ENCODE assay signal across 1 cellular context in the genomic region with DNA sequence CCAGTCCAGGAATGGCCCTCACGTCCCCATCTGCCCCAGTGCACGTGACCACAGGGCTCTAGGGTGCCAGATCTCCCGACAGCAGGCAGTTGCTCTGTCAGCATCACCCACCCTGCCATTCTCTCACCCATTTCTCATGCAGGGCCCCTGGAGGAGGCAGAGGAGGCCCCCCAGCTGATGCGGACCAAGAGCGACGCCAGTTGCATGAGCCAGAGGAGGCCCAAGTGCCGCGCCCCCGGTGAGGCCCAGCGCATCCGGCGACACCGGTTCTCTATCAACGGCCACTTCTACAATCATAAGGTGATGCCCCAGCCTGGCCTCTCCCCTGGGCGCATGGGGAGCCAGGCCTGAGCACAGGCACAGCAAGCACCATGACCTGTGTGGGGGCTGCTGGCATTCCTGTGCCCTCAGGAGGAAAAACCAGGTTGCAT.
TF ChIP-seq lines count a peak whose summit lies in the region.

No MANE protein-coding gene starts in this region.

TF ChIP-seq in H1, 55 proteins besides CTCF, POLR2A, EP300 and RAD21:
- TF ChIP-seq, protein P1, sequence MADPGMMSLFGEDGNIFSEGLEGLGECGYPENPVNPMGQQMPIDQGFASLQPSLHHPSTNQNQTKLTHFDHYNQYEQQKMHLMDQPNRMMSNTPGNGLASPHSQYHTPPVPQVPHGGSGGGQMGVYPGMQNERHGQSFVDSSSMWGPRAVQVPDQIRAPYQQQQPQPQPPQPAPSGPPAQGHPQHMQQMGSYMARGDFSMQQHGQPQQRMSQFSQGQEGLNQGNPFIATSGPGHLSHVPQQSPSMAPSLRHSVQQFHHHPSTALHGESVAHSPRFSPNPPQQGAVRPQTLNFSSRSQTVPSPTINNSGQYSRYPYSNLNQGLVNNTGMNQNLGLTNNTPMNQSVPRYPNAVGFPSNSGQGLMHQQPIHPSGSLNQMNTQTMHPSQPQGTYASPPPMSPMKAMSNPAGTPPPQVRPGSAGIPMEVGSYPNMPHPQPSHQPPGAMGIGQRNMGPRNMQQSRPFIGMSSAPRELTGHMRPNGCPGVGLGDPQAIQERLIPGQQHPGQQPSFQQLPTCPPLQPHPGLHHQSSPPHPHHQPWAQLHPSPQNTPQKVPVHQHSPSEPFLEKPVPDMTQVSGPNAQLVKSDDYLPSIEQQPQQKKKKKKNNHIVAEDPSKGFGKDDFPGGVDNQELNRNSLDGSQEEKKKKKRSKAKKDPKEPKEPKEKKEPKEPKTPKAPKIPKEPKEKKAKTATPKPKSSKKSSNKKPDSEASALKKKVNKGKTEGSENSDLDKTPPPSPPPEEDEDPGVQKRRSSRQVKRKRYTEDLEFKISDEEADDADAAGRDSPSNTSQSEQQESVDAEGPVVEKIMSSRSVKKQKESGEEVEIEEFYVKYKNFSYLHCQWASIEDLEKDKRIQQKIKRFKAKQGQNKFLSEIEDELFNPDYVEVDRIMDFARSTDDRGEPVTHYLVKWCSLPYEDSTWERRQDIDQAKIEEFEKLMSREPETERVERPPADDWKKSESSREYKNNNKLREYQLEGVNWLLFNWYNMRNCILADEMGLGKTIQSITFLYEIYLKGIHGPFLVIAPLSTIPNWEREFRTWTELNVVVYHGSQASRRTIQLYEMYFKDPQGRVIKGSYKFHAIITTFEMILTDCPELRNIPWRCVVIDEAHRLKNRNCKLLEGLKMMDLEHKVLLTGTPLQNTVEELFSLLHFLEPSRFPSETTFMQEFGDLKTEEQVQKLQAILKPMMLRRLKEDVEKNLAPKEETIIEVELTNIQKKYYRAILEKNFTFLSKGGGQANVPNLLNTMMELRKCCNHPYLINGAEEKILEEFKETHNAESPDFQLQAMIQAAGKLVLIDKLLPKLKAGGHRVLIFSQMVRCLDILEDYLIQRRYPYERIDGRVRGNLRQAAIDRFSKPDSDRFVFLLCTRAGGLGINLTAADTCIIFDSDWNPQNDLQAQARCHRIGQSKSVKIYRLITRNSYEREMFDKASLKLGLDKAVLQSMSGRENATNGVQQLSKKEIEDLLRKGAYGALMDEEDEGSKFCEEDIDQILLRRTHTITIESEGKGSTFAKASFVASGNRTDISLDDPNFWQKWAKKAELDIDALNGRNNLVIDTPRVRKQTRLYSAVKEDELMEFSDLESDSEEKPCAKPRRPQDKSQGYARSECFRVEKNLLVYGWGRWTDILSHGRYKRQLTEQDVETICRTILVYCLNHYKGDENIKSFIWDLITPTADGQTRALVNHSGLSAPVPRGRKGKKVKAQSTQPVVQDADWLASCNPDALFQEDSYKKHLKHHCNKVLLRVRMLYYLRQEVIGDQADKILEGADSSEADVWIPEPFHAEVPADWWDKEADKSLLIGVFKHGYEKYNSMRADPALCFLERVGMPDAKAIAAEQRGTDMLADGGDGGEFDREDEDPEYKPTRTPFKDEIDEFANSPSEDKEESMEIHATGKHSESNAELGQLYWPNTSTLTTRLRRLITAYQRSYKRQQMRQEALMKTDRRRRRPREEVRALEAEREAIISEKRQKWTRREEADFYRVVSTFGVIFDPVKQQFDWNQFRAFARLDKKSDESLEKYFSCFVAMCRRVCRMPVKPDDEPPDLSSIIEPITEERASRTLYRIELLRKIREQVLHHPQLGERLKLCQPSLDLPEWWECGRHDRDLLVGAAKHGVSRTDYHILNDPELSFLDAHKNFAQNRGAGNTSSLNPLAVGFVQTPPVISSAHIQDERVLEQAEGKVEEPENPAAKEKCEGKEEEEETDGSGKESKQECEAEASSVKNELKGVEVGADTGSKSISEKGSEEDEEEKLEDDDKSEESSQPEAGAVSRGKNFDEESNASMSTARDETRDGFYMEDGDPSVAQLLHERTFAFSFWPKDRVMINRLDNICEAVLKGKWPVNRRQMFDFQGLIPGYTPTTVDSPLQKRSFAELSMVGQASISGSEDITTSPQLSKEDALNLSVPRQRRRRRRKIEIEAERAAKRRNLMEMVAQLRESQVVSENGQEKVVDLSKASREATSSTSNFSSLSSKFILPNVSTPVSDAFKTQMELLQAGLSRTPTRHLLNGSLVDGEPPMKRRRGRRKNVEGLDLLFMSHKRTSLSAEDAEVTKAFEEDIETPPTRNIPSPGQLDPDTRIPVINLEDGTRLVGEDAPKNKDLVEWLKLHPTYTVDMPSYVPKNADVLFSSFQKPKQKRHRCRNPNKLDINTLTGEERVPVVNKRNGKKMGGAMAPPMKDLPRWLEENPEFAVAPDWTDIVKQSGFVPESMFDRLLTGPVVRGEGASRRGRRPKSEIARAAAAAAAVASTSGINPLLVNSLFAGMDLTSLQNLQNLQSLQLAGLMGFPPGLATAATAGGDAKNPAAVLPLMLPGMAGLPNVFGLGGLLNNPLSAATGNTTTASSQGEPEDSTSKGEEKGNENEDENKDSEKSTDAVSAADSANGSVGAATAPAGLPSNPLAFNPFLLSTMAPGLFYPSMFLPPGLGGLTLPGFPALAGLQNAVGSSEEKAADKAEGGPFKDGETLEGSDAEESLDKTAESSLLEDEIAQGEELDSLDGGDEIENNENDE (IDR thresholded peaks at IDR 0.05; ENCODE audit: insufficient replicate concordance, low read length), result no peak
- TF ChIP-seq, protein P2, sequence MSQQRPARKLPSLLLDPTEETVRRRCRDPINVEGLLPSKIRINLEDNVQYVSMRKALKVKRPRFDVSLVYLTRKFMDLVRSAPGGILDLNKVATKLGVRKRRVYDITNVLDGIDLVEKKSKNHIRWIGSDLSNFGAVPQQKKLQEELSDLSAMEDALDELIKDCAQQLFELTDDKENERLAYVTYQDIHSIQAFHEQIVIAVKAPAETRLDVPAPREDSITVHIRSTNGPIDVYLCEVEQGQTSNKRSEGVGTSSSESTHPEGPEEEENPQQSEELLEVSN (IDR thresholded peaks at IDR 0.05), result no peak
- TF ChIP-seq BCL11A (IDR thresholded peaks at IDR 0.05; ENCODE audit: low read depth in 2 of 2, low read length in 2 of 2) (no peak), BACH1 (IDR thresholded peaks at IDR 0.05; ENCODE audit: low read length) (no peak), GTF2F1 (IDR thresholded peaks at IDR 0.05; ENCODE audit: borderline replicate concordance, low read depth, low read length) (no peak), SP2 (IDR thresholded peaks at IDR 0.05; ENCODE audit: low read length) (no peak), EGR1 (IDR thresholded peaks at IDR 0.05; ENCODE audit: borderline replicate concordance, low read depth, low read length) (no peak), NRF1 (IDR thresholded peaks at IDR 0.05; ENCODE audit: low read depth, low read length) (no peak)
- TF ChIP-seq, protein P3, sequence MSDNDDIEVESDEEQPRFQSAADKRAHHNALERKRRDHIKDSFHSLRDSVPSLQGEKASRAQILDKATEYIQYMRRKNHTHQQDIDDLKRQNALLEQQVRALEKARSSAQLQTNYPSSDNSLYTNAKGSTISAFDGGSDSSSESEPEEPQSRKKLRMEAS (IDR thresholded peaks at IDR 0.05), result no peak
